Comparison of ENCODE assay signal across 1 cellular context in genomic region chr12:7439579-7440505, GRCh38.
TF ChIP-seq lines count a peak whose summit lies in the region.

No MANE protein-coding gene starts in this region.

TF ChIP-seq in K562, 482 proteins besides CTCF, POLR2A, EP300 and RAD21 (continued from another document and continues in another):
- TF ChIP-seq MGA (IDR thresholded peaks at IDR 0.05) (peak; percentile 93), MAFF (IDR thresholded peaks at IDR 0.05; ENCODE audit: low read length) (no peak), NFYB (IDR thresholded peaks at IDR 0.05; ENCODE audit: extremely low read depth, insufficient read length) (no peak), ZC3H11A (IDR thresholded peaks at IDR 0.05; ENCODE audit: low read depth, low read length) (no peak), E2F8 (IDR thresholded peaks at IDR 0.05; ENCODE audit: low read depth, partially characterized antibody) (peak; percentile 57), MECOM (CRISPR knock-in tag; IDR thresholded peaks at IDR 0.05) (no peak), ZNF639 (CRISPR knock-in tag; conservative IDR thresholded peaks at IDR 0.05 in 1 of 2, IDR thresholded peaks at IDR 0.05 in 1 of 2) (peak in 1 of 2 experiments; percentile 92; a peak in 2 of 4 replicates), PPARD (CRISPR knock-in tag; IDR thresholded peaks at IDR 0.05) (no peak), ARID2 (IDR thresholded peaks at IDR 0.05) (no peak), GTF2A2 (tag; IDR thresholded peaks at IDR 0.05) (no peak), HDGF (IDR thresholded peaks at IDR 0.05) (no peak), KAT8 (IDR thresholded peaks at IDR 0.05; ENCODE audit: low read depth) (no peak), MYC (IDR thresholded peaks at IDR 0.05; ENCODE audit: low read depth, low read length) (peak; percentile 41; the same call in 1 of the 2 replicates), MYC (CRISPR knock-in tag; IDR thresholded peaks at IDR 0.05; ENCODE audit: borderline replicate concordance, low read depth) (no peak), ZNF785 (CRISPR knock-in tag; IDR thresholded peaks at IDR 0.05) (no peak), TSC22D4 (tag; IDR thresholded peaks at IDR 0.05) (no peak), ZNF408 (CRISPR knock-in tag; IDR thresholded peaks at IDR 0.05; ENCODE audit: low read depth) (no peak), DACH1 (IDR thresholded peaks at IDR 0.05; ENCODE audit: partially characterized antibody) (no peak), ZNF280B (CRISPR knock-in tag; IDR thresholded peaks at IDR 0.05) (no peak), ZNF311 (CRISPR knock-in tag; IDR thresholded peaks at IDR 0.05) (no peak), SMAD1 (IDR thresholded peaks at IDR 0.05; ENCODE audit: low read depth, low read length, partially characterized antibody) (no peak), HMGXB4 (CRISPR knock-in tag; IDR thresholded peaks at IDR 0.05) (no peak), HLTF (IDR thresholded peaks at IDR 0.05) (no peak), MXI1 (IDR thresholded peaks at IDR 0.05; ENCODE audit: low read depth, low read length) (no peak), TAF15 (IDR thresholded peaks at IDR 0.05; ENCODE audit: low read depth, low read length) (no peak), HNRNPL (IDR thresholded peaks at IDR 0.05; ENCODE audit: low read depth, low read length) (no peak)
